In the genomic region with DNA sequence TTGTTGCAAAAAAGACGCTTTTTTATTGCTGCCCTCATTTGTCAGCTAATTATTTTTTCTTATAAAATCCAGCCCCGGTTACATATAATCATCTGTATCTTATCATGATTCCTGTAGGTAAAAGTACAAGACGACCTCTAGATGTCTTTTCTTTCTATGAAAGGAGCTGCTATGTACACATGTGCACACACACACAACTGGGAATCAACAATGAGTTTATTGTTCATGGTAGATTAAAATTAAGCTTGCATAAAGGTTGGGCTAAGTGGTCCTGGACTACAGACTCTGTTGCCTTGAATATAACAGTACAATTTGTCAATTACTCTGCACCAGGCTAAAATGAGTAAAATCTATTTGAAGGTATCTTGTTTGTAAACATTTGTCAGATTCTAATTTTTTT, we compare ENCODE assay signal across 21 cellular contexts. TPM values are rescaled to one million over a fixed set of nuclear protein-coding genes. Genes with fewer than 3 reads are reported as not detected.
DNase-seq lines count a peak whose midpoint lies in the region; ATAC-seq, FAIRE-seq and TF ChIP-seq lines count a peak whose summit lies in the region.
"Had no signal": no experiment of that assay in that cellular context is flagged by ENCODE, and none has a peak within 500 bp of the region (broad histone marks: within the 10 kb centered on the region; RNA-seq: fewer than 3 reads in every experiment).

No MANE protein-coding gene starts in this region.

- ATAC-seq in GM12878 (no peak), GM21515 (IDR thresholded peaks at IDR 0.05; ENCODE audit: unreplicated experiment) (no peak), left ventricle myocardium superior (no peak)
- ATAC-seq: GM23338 had no signal

- TSS peak; percentile 54 for BruUV-seq in MCF 10A (replicated peaks; lab: Mats Ljungman, UMichigan)
- BruUV-seq in GM12878 (replicated peaks; lab: Mats Ljungman, UMichigan), result no TSS peak

- TF ChIP-seq CTCF in MCF 10A (IDR thresholded peaks at IDR 0.05; ENCODE audit: unreplicated experiment), result no peak
- TF ChIP-seq CTCF in breast epithelium (IDR thresholded peaks at IDR 0.05), result no peak
- TF ChIP-seq CTCF in GM12878 (IDR thresholded peaks at IDR 0.05 in 2 of 3, conservative IDR thresholded peaks at IDR 0.05 in 1 of 3; ENCODE audit: control insufficient read depth in 2 of 3, extremely low read depth in 1 of 3, insufficient read depth in 1 of 3, low read depth in 3 of 3, low read length in 3 of 3), result no peak
- no peak for TF ChIP-seq CTCF in nephron (IDR thresholded peaks at IDR 0.05; ENCODE audit: unreplicated experiment in 3 of 3)

- H3K27ac Mint-ChIP-seq in MCF 10A (ENCODE audit: low read depth, unreplicated experiment) (no peak overlapping the region), nephron (peak overlapping the region; percentile 86 to 94 (median 87))
- H3K27ac Mint-ChIP-seq: GM23338 had no signal

- no peak overlapping the region for H3K27ac ChIP-seq in breast epithelium
- no peak overlapping the region for H3K27ac ChIP-seq in GM12878 (ENCODE audit: control insufficient read depth, insufficient read depth)

- H3K27me3 ChIP-seq in breast epithelium (no peaks in the 10 kb centered on the region), GM12878 (replicated peaks in 1 of 2; ENCODE audit: control insufficient read depth in 2 of 2, insufficient read depth in 2 of 2, low read length in 1 of 2) (no peaks in the 10 kb centered on the region)
- H3K27me3 ChIP-seq: BE2C had no signal

- H3K36me3 ChIP-seq in breast epithelium (no peaks in the 10 kb centered on the region), GM12878 (ENCODE audit: control insufficient read depth in 2 of 2, insufficient read depth in 2 of 2, low read length in 1 of 2) (no peaks in the 10 kb centered on the region; a peak in 1 of 4 replicates)

- no peaks in the 10 kb centered on the region for H3K9me3 Mint-ChIP-seq in MCF 10A (ENCODE audit: unreplicated experiment)
- H3K9me3 Mint-ChIP-seq in nephron, result no peaks in the 10 kb centered on the region
- H3K9me3 Mint-ChIP-seq: CD4-positive, CD25-positive, alpha-beta regulatory T cell; GM23338 had no signal

- DNase-seq in MCF 10A (ENCODE audit: unreplicated experiment) (no peak), breast epithelium (ENCODE audit: low spot score in 2 of 2) (no peak), GM12878 (ENCODE audit: low read depth, low spot score) (no peak), NOMO-1 treated with dmso at 0.1 percent for 144 hours (lab: John Stamatoyannopoulos, UW; ENCODE audit: unreplicated experiment) (no peak), RPMI8226 (no peak), left ventricle myocardium superior (no peak)
- DNase-seq: 8988T; BE2C; CD4-positive, CD25-positive, alpha-beta regulatory T cell; COR-L47; DMS153; GDM1; NCI-H1092 treated with DMSO at 0.1 percent for 48 hours; NCI-H146; NCI-H2029 treated with DMSO at 0.1 percent for 48 hours; NCI-H2171; NCI-H748 treated with DMSO at 0.1 percent for 48 hours had no signal

- H3K4me3 Mint-ChIP-seq in MCF 10A (ENCODE audit: unreplicated experiment) (no peak overlapping the region), nephron (no peak overlapping the region)
- H3K4me3 Mint-ChIP-seq: CD4-positive, CD25-positive, alpha-beta regulatory T cell; GM23338 had no signal

- 96% methylated on average over 3 of the region's 3 CpGs for WGBS in GM12878 (ENCODE audit: insufficient coverage, insufficient replicate concordance, low lambda C conversion rate, missing lambda C conversion rate)

- H3K4me1 ChIP-seq in breast epithelium, result no peaks in the 10 kb centered on the region
- H3K4me1 ChIP-seq in GM12878 (ENCODE audit: control insufficient read depth, insufficient read depth, low read length), result no peaks in the 10 kb centered on the region

- SMC1A ChIA-PET in GM12878 (lab: Charles Lee; ENCODE audit: uncharacterized antibody, unreplicated experiment), result interaction anchor here (0.5 kb wide), 1 partner anchor 135 kb away, joined by 4 read pairs; no protein-coding TSS in a partner anchor

- no peak for TF ChIP-seq EP300 in GM12878 (IDR thresholded peaks at IDR 0.05; ENCODE audit: borderline replicate concordance in 1 of 2, control insufficient read depth in 1 of 2, low read depth in 2 of 2, low read length in 2 of 2)

- no peak for TF ChIP-seq POLR2A in breast epithelium (IDR thresholded peaks at IDR 0.05)
- no peak for TF ChIP-seq POLR2A in GM12878 (IDR thresholded peaks at IDR 0.05; ENCODE audit: low read depth, low read length)

- H3K36me3 Mint-ChIP-seq in MCF 10A (ENCODE audit: insufficient read depth, unreplicated experiment) (peaks cover 27% of the 10 kb centered on the region), nephron (ENCODE audit: low read depth) (peaks cover 33% of the 10 kb centered on the region)

- H3K79me2 ChIP-seq in GM12878 (ENCODE audit: control insufficient read depth, insufficient read depth, low read length), result no peaks in the 10 kb centered on the region

- no peak for TF ChIP-seq RAD21 in GM12878 (IDR thresholded peaks at IDR 0.05; ENCODE audit: insufficient read depth, low read depth, low read length)

- intact Hi-C loops in MCF 10A (cut with micrococcal nuclease), result no loop called here
- intact Hi-C loops in breast epithelium (cut with DNase I; ENCODE audit: low total_unique reads), result no loop called here
- intact Hi-C loops in GM12878 (cut with micrococcal nuclease; ENCODE audit: unreplicated experiment), result no loop called here
- intact Hi-C loops in left ventricle myocardium superior (cut with micrococcal nuclease), result no loop called here

- in situ Hi-C loops in GM12878 (cut with MboI), result no loop called here

- POLR2A ChIA-PET in MCF 10A (lab: Yijun Ruan, JAX) (interaction anchor here (1.2 kb wide), 1 partner anchor 9 kb away, joined by 4 read pairs; no protein-coding TSS in a partner anchor), GM12878 (lab: Charles Lee) (no interaction called here)

- no peaks in the 10 kb centered on the region for H3K9me3 ChIP-seq in breast epithelium
- H3K9me3 ChIP-seq in GM12878 (replicated peaks; ENCODE audit: control insufficient read depth, insufficient read depth, low read length), result no peaks in the 10 kb centered on the region
- H3K9me3 ChIP-seq: BE2C had no signal

- CTCF ChIA-PET in MCF 10A (lab: Yijun Ruan, JAX) (interaction anchor here (1.0 kb wide), 1 partner anchor 9 kb away, joined by 3 read pairs; no protein-coding TSS in a partner anchor), GM12878 (lab: Yijun Ruan, JAX) (interaction anchor here (2.2 kb wide), 1 partner anchor 19 kb away, joined by 6 read pairs; no protein-coding TSS in a partner anchor)

- no peak overlapping the region for H3K9ac ChIP-seq in GM12878 (ENCODE audit: control insufficient read depth, insufficient read depth, low read length)

- H3K4me2 ChIP-seq in GM12878 (ENCODE audit: control insufficient read depth, insufficient read depth), result no peak overlapping the region
- H3K4me2 ChIP-seq: GM23338 had no signal

- H3K4me3 ChIP-seq in breast epithelium (no peak overlapping the region), GM12878 (no peak overlapping the region)
- H3K4me3 ChIP-seq: GM23338 had no signal

- peaks cover 6% of the 10 kb centered on the region for H3K4me1 Mint-ChIP-seq in MCF 10A (ENCODE audit: insufficient read depth, unreplicated experiment)
- peaks cover 6% of the 10 kb centered on the region for H3K4me1 Mint-ChIP-seq in nephron
- H3K4me1 Mint-ChIP-seq: CD4-positive, CD25-positive, alpha-beta regulatory T cell; GM23338 had no signal

- H2AFZ ChIP-seq in GM12878 (ENCODE audit: control insufficient read depth, low read depth, low read length), result no peak overlapping the region
- H2AFZ ChIP-seq: GM23338 had no signal

- RAD21 ChIA-PET in GM12878 (lab: Charles Lee; ENCODE audit: unreplicated experiment), result no interaction called here

- FAIRE-seq in GM12878 (lab: Jason Lieb, UNC), result peak; percentile 35
- FAIRE-seq: GM19239 had no signal

- H3K27me3 Mint-ChIP-seq in MCF 10A (ENCODE audit: insufficient read depth, unreplicated experiment), result no peaks in the 10 kb centered on the region
- H3K27me3 Mint-ChIP-seq in nephron (ENCODE audit: low read depth), result no peaks in the 10 kb centered on the region
- H3K27me3 Mint-ChIP-seq: CD4-positive, CD25-positive, alpha-beta regulatory T cell had no signal

- H4K20me1 ChIP-seq in GM12878 (ENCODE audit: control insufficient read depth, insufficient read depth), result no peaks in the 10 kb centered on the region

RNA-seq across cellular contexts. Expression of gene C17orf58, which starts 13.6 kb away (rescaled TPM):
- total RNA-seq in MCF 10A (2022) (9.5 and 12.9 TPM in 2 replicates), breast epithelium (10 to 100 TPM in 2 of 3 donors, 1 to 10 TPM in 1; 6.6 to 18.7 (median 12.0) TPM), GM12878 (2014; rRNA removed) (9.3 and 10.1 TPM in 2 replicates), GM12878 (2014; rRNA removed; fragmentation: Illumina TruSeq; extraction: Trizol) (4.6 and 5.6 TPM in 2 replicates), GM12878 (2021) (5.8 and 6.4 TPM in 2 replicates), left ventricle myocardium superior (5.0 TPM)
- total RNA-seq in GM12878 (2013; cell fraction: nucleolus; rRNA removed), result 0.56 and 1.4 TPM in 2 replicates
- 5.2 TPM for polyA plus RNA-seq in GM12878 (2011; ENCODE audit: low read depth)
- polyA plus RNA-seq in GM12878 (2011; rRNA removed) (6.6 and 7.1 TPM in 2 replicates), GM12878 (2014; fragmentation: Illumina TruSeq; extraction: Trizol) (5.9 TPM in 2 replicates), GM12878 (2014; fragmentation: Nextera tagmentation; extraction: Ambion mirVana) (1 to 10 TPM; 3.3 to 3.4 TPM), GM12878 (2014; rRNA removed) (7.0 and 8.1 TPM in 2 replicates), GM12878 (2016; fragmentation: Nextera tagmentation; extraction: Ambion mirVana) (10 to 100 TPM in 1 of 2 experiments, 1 to 10 TPM in 1; 9.4 to 12.3 TPM)
- 3.8 and 7.5 TPM in 2 replicates for polyA plus RNA-seq in GM12878 (2011; cell fraction: cytosol; rRNA removed)
- polyA plus RNA-seq in GM12878 (2011; cell fraction: nucleus; rRNA removed), result 2.9 and 4.0 TPM in 2 replicates
- 4.8 and 6.4 TPM in 2 replicates for polyA plus RNA-seq in GM12878 (2012)
- polyA minus RNA-seq in GM12878 (2011; rRNA and poly(A)+ RNA removed), result 3.5 and 4.0 TPM in 2 replicates
- 1.6 and 4.3 TPM in 2 replicates for polyA minus RNA-seq in GM12878 (2011; cell fraction: cytosol; rRNA and poly(A)+ RNA removed)
- 1.2 and 1.4 TPM in 2 replicates for polyA minus RNA-seq in GM12878 (2011; cell fraction: nucleus; rRNA and poly(A)+ RNA removed)

RNA-seq across cellular contexts. Expression of gene KPNA2, which starts 52.8 kb away (rescaled TPM):
- 120 and 132 TPM in 2 replicates for total RNA-seq in MCF 10A (2022)
- total RNA-seq in breast epithelium, result 10 to 100 TPM; 19.7 to 21.9 (median 20.5) TPM
- total RNA-seq in GM12878 (2013; cell fraction: nucleolus; rRNA removed), result 26.9 and 31.7 TPM in 2 replicates
- 202 and 211 TPM in 2 replicates for total RNA-seq in GM12878 (2014; rRNA removed)
- total RNA-seq in GM12878 (2014; rRNA removed; fragmentation: Illumina TruSeq; extraction: Trizol), result 244 and 260 TPM in 2 replicates
- 242 and 254 TPM in 2 replicates for total RNA-seq in GM12878 (2021)
- 88.2 TPM for polyA plus RNA-seq in GM12878 (2011; ENCODE audit: low read depth)
- polyA plus RNA-seq in GM12878 (2011; rRNA removed), result 201 and 232 TPM in 2 replicates
- polyA plus RNA-seq in GM12878 (2011; cell fraction: cytosol; rRNA removed), result 251 and 257 TPM in 2 replicates
- 136 and 222 TPM in 2 replicates for polyA plus RNA-seq in GM12878 (2011; cell fraction: nucleus; rRNA removed)
- 103 and 109 TPM in 2 replicates for polyA plus RNA-seq in GM12878 (2012)
- 307 and 332 TPM in 2 replicates for polyA plus RNA-seq in GM12878 (2014; fragmentation: Illumina TruSeq; extraction: Trizol)
- polyA plus RNA-seq in GM12878 (2014; fragmentation: Nextera tagmentation; extraction: Ambion mirVana), result 100 to 1,000 TPM; 647 to 731 TPM
- 211 and 212 TPM in 2 replicates for polyA plus RNA-seq in GM12878 (2014; rRNA removed)
- 100 to 1,000 TPM; 567 to 584 TPM for polyA plus RNA-seq in GM12878 (2016; fragmentation: Nextera tagmentation; extraction: Ambion mirVana)
- 333 and 392 TPM in 2 replicates for polyA minus RNA-seq in GM12878 (2011; rRNA and poly(A)+ RNA removed)
- polyA minus RNA-seq in GM12878 (2011; cell fraction: cytosol; rRNA and poly(A)+ RNA removed), result 116 and 120 TPM in 2 replicates
- polyA minus RNA-seq in GM12878 (2011; cell fraction: nucleus; rRNA and poly(A)+ RNA removed), result 62.3 and 107 TPM in 2 replicates
- total RNA-seq in left ventricle myocardium superior, result 21.3 TPM
